14 cellular contexts compared by ENCODE assay signal in the genomic region with DNA sequence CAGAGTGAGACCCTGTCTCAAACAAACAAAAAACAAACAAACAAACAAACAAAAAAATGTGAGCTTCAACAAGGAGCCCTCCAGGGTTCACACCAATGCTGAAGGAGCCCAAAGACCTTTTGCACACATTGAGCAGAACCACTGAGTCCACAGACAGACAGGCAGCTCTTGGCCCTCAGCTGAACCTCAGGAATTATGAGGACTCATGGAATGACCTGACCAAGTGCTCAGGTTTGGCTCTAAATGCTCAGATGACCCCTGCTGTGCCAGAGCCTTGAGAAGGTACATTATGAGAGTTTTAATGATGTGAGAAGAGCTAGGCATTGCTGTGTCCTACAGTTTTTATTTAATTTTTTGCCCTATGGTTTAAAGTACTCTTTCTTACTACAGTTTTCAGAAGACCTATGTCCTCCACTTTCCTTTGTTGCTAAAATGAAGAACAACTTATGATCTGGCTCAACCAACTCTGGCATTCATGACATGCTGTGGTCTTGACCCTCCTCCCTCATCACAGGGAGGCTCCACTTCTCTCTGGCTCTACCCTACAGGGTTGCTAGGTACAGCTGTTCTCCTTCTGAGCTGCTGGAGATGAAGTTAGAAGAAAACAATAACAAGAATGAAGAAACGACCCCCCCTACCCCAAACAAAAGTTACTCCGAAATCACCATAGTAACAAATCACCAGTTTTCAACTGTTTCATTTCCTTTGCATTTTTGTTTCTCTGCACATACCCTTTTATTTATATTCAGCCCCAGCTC.
DNase-seq lines count a peak whose midpoint lies in the region; ATAC-seq and TF ChIP-seq lines count a peak whose summit lies in the region.
"Had no signal": no experiment of that assay in that cellular context is flagged by ENCODE, and none has a peak within 500 bp of the region (broad histone marks: within the 10 kb centered on the region; RNA-seq: fewer than 3 reads in every experiment).

No MANE protein-coding gene starts in this region.

- peak overlapping the region; percentile 11 to 76 (median 54) for H3K4me3 Mint-ChIP-seq in CD4-positive, CD25-positive, alpha-beta regulatory T cell
- H3K4me3 Mint-ChIP-seq in T-cell (peak overlapping the region in 1 of 3 donors; percentile 29), natural killer cell (peak overlapping the region; percentile 66)

- H3K36me3 ChIP-seq in CD4-positive, CD25-positive, alpha-beta regulatory T cell (ENCODE audit: control insufficient read depth, insufficient read depth, low read length) = peaks cover 44% of the 10 kb centered on the region
- peaks cover 22% of the 10 kb centered on the region for H3K36me3 ChIP-seq in effector memory CD4-positive, alpha-beta T cell (ENCODE audit: control insufficient read depth, insufficient read depth, low read length)
- no peaks in the 10 kb centered on the region for H3K36me3 ChIP-seq in trophoblast cell (ENCODE audit: control insufficient read depth in 1 of 2, insufficient read depth in 2 of 2, low read length in 2 of 2)
- H3K36me3 ChIP-seq: uterus had no signal

- peaks cover 44 to 96% (median 80%) of the 10 kb centered on the region in 4 donors for H3K4me1 Mint-ChIP-seq in CD4-positive, CD25-positive, alpha-beta regulatory T cell
- H3K4me1 Mint-ChIP-seq in T-cell (peaks cover 76 to 100% (median 92%) of the 10 kb centered on the region in 3 donors), natural killer cell (peaks cover 97% of the 10 kb centered on the region in 2 donors)

- no peak overlapping the region for H3K9ac ChIP-seq in trophoblast cell (ENCODE audit: low read length)

- no peak overlapping the region for H3K23ac ChIP-seq in trophoblast cell (ENCODE audit: low read length)

- H3K27me3 Mint-ChIP-seq in CD4-positive, CD25-positive, alpha-beta regulatory T cell = no peaks in the 10 kb centered on the region
- H3K27me3 Mint-ChIP-seq in T-cell = no peaks in the 10 kb centered on the region
- H3K27me3 Mint-ChIP-seq in natural killer cell (ENCODE audit: low read depth in 2 of 2) = no peaks in the 10 kb centered on the region

- H3K4ac ChIP-seq in trophoblast cell (ENCODE audit: low read depth, low read length) = no peak overlapping the region

- no peak overlapping the region for H4K12ac ChIP-seq in trophoblast cell (ENCODE audit: low read depth, low read length)

- H3K4me2 ChIP-seq in trophoblast cell (ENCODE audit: low read length) = no peak overlapping the region

- H2AK5ac ChIP-seq in trophoblast cell (ENCODE audit: low read length) = no peak overlapping the region

- H3K36me3 Mint-ChIP-seq in CD4-positive, CD25-positive, alpha-beta regulatory T cell = peaks cover 66% of the 10 kb centered on the region
- H3K36me3 Mint-ChIP-seq in T-cell = peaks cover 89% of the 10 kb centered on the region
- no peaks in the 10 kb centered on the region for H3K36me3 Mint-ChIP-seq in natural killer cell

- no peaks in the 10 kb centered on the region for H3K27me3 ChIP-seq in CD4-positive, CD25-positive, alpha-beta regulatory T cell (ENCODE audit: control insufficient read depth, insufficient read depth, low read length)
- H3K27me3 ChIP-seq in effector memory CD4-positive, alpha-beta T cell (replicated peaks; ENCODE audit: control insufficient read depth, insufficient read depth, low read length, poor library complexity, severe bottlenecking) = no peaks in the 10 kb centered on the region
- H3K27me3 ChIP-seq in trophoblast cell (ENCODE audit: insufficient read depth, low read length) = no peaks in the 10 kb centered on the region
- H3K27me3 ChIP-seq: stomach, uterus had no signal

- H3K79me2 ChIP-seq in trophoblast cell (ENCODE audit: control insufficient read depth, insufficient read depth, low read length, poor library complexity) = no peaks in the 10 kb centered on the region

- peak overlapping the region; percentile 76 to 95 (median 89) for H3K27ac Mint-ChIP-seq in CD4-positive, CD25-positive, alpha-beta regulatory T cell
- H3K27ac Mint-ChIP-seq in T-cell = peak overlapping the region; percentile 90 to 96
- H3K27ac Mint-ChIP-seq in natural killer cell = peak overlapping the region; percentile 90 to 100

- WGBS in trophoblast cell (ENCODE audit: extremely low coverage, insufficient coverage, insufficient read length) = no CpG with 5 or more reads among the region's 2 CpGs

- TF ChIP-seq CTCF in natural killer cell (IDR thresholded peaks at IDR 0.05) = no peak

- H3K9me3 ChIP-seq in CD4-positive, CD25-positive, alpha-beta regulatory T cell (ENCODE audit: control insufficient read depth in 2 of 2, low read length in 2 of 2) = peaks cover 0 to 15% of the 10 kb centered on the region in 2 experiments
- peaks cover 10% of the 10 kb centered on the region for H3K9me3 ChIP-seq in effector memory CD4-positive, alpha-beta T cell (ENCODE audit: control insufficient read depth, low read length)
- peaks cover 8% of the 10 kb centered on the region for H3K9me3 ChIP-seq in trophoblast cell (ENCODE audit: insufficient read depth, low read depth, low read length)
- H3K9me3 ChIP-seq: uterus had no signal

- POLR2A ChIA-PET in T-cell (lab: Charles Lee) = interaction anchor here (0.6 to 1.6 kb wide), 6 partner anchors 18 to 420 kb away, joined by 4 to 11 read pairs (median 6); no protein-coding TSS in a partner anchor

- H2BK12ac ChIP-seq in trophoblast cell (ENCODE audit: low read length) = no peak overlapping the region

- H3K14ac ChIP-seq in trophoblast cell (ENCODE audit: low read length) = no peak overlapping the region

- ATAC-seq in CD4-positive, CD25-positive, alpha-beta regulatory T cell (ENCODE audit: low read depth in 2 of 2) = no peak
- ATAC-seq in T-cell (replicated peaks in 1 of 4) = peak in 1 of 4 experiments; percentile 68
- peak in 2 of 3 donors; percentile 26 to 38 for ATAC-seq in natural killer cell
- no peak for ATAC-seq in HG02588 (IDR thresholded peaks at IDR 0.05; ENCODE audit: unreplicated experiment)
- ATAC-seq in HG03280 (IDR thresholded peaks at IDR 0.05; ENCODE audit: unreplicated experiment) = no peak
- ATAC-seq: Panc1 had no signal

- no peak overlapping the region for H4K91ac ChIP-seq in trophoblast cell (ENCODE audit: low read depth, low read length)

- peaks cover 0 to 15% (median 0%) of the 10 kb centered on the region in 7 donors for H3K9me3 Mint-ChIP-seq in CD4-positive, CD25-positive, alpha-beta regulatory T cell
- peaks cover 0 to 8% (median 4%) of the 10 kb centered on the region in 3 donors for H3K9me3 Mint-ChIP-seq in T-cell
- H3K9me3 Mint-ChIP-seq in natural killer cell = no peaks in the 10 kb centered on the region

- no peak overlapping the region for H2BK5ac ChIP-seq in trophoblast cell (ENCODE audit: low read depth, low read length, poor library complexity)

- peak overlapping the region; percentile 59 for H3K27ac ChIP-seq in CD4-positive, CD25-positive, alpha-beta regulatory T cell (ENCODE audit: insufficient read depth, low read length, poor library complexity, severe bottlenecking)
- H3K27ac ChIP-seq in effector memory CD4-positive, alpha-beta T cell (ENCODE audit: insufficient read depth, low read length, poor library complexity, severe bottlenecking) = peak overlapping the region; percentile 24
- H3K27ac ChIP-seq in trophoblast cell (ENCODE audit: low read depth, low read length) = no peak overlapping the region
- H3K27ac ChIP-seq: stomach, uterus had no signal

- CTCF ChIA-PET in T-cell (lab: Charles Lee) = interaction anchor here in 1 of 2 donors (0.7 to 2.3 kb wide), 5 partner anchors 13 to 136 kb away, joined by 3 to 9 read pairs (median 3); no protein-coding TSS in a partner anchor

- H3K4me1 ChIP-seq in CD4-positive, CD25-positive, alpha-beta regulatory T cell (ENCODE audit: control insufficient read depth, insufficient read depth, low read length, poor library complexity, severe bottlenecking) = peaks cover 66% of the 10 kb centered on the region
- H3K4me1 ChIP-seq in effector memory CD4-positive, alpha-beta T cell (ENCODE audit: control insufficient read depth, insufficient read depth, low read length, poor library complexity, severe bottlenecking) = peaks cover 46% of the 10 kb centered on the region
- H3K4me1 ChIP-seq in trophoblast cell (ENCODE audit: control insufficient read depth in 1 of 2, insufficient read depth in 2 of 2, low read length in 2 of 2) = peaks cover 2 to 10% of the 10 kb centered on the region in 2 experiments

- H2BK120ac ChIP-seq in trophoblast cell (ENCODE audit: insufficient read depth, low read length, poor library complexity) = no peak overlapping the region

- H4K8ac ChIP-seq in trophoblast cell (ENCODE audit: low read depth, low read length) = no peak overlapping the region

- no peak overlapping the region for H3K18ac ChIP-seq in trophoblast cell (ENCODE audit: low read length)

- no peaks in the 10 kb centered on the region for H3K79me1 ChIP-seq in trophoblast cell (ENCODE audit: low read length)

- H3K4me3 ChIP-seq in CD4-positive, CD25-positive, alpha-beta regulatory T cell (ENCODE audit: low read depth, low read length) = peak overlapping the region; percentile 49
- H3K4me3 ChIP-seq in effector memory CD4-positive, alpha-beta T cell (ENCODE audit: insufficient read depth, low read depth, low read length, poor library complexity, severe bottlenecking) = no peak overlapping the region
- no peak overlapping the region for H3K4me3 ChIP-seq in trophoblast cell (ENCODE audit: low read depth, low read length)
- H3K4me3 ChIP-seq: stomach, uterus had no signal

- intact Hi-C loops in natural killer cell (cut with micrococcal nuclease) (loop anchor here (5.0 kb wide), 1 partner anchor 103 kb away; no protein-coding TSS in a partner anchor), posterior cingulate gyrus (cut with DNase I) (no loop called here)

- DNase-seq in CD4-positive, CD25-positive, alpha-beta regulatory T cell = peak in 1 of 3 donors; percentile 37
- DNase-seq in T-cell = peak in 1 of 34 experiments; percentile 34
- no peak for DNase-seq in effector memory CD4-positive, alpha-beta T cell
- no peak for DNase-seq in natural killer cell
- DNase-seq in trophoblast cell = no peak
- DNase-seq in posterior cingulate gyrus = no peak
- DNase-seq: DMS79, NCI-H2029 treated with DMSO at 0.1 percent for 48 hours, nucleus accumbens, stomach, uterus had no signal

- no peak overlapping the region for H2AFZ ChIP-seq in trophoblast cell (ENCODE audit: insufficient read depth, low read length, poor library complexity)

Comparison
In these comparisons a context has a peak if more than half of its experiments do, and no peak if none do; other contexts are left out.
1. ATAC-seq: peak in natural killer cell (2 of 3); none in CD4-positive, CD25-positive, alpha-beta regulatory T cell (0 of 2), HG02588 (single experiment) and HG03280 (single experiment).
2. Peak in every context shown above with its lines, with median percentiles within 50 percentile points of each other: H3K27ac Mint-ChIP-seq.